In the genomic region with DNA sequence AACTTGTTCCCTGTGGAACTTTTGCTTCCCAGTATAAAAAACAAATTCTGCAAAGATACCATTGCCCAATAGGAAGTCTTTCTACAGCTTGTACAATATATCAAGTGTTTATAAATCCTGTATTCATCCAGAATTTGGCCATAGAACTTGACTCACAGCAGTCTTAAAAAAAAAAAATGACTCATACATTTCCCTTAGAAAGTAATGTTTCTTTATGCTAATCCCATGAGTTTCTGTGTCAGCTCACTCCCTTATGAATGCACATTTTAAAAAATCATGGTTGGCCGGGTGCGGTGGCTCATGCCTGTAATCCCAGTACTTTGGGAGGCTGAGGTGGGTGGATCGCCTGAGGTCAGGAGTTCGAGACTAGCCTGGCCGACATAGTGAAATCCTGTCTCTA, we compare ENCODE assay signal across 11 cellular contexts.
DNase-seq lines count a peak whose midpoint lies in the region; TF ChIP-seq lines count a peak whose summit lies in the region.
"Had no signal": no experiment of that assay in that cellular context is flagged by ENCODE, and none has a peak within 500 bp of the region (broad histone marks: within the 10 kb centered on the region; RNA-seq: fewer than 3 reads in every experiment).

No MANE protein-coding gene starts in this region.

- no peaks in the 10 kb centered on the region for H3K9me3 Mint-ChIP-seq in chondrocyte (ENCODE audit: low read depth)

- H3K9me3 ChIP-seq in muscle layer of duodenum (ENCODE audit: control insufficient read depth in 1 of 2, low read length in 2 of 2) = no peaks in the 10 kb centered on the region
- H3K9me3 ChIP-seq: adrenal gland had no signal

- H3K27me3 Mint-ChIP-seq in chondrocyte (ENCODE audit: low read depth) = no peaks in the 10 kb centered on the region

- H3K4me3 Mint-ChIP-seq in chondrocyte (ENCODE audit: unreplicated experiment) = no peak overlapping the region

- no peaks in the 10 kb centered on the region for H3K27me3 ChIP-seq in muscle layer of duodenum (ENCODE audit: low read depth, low read length)
- H3K27me3 ChIP-seq: adrenal gland had no signal

- peak; percentile 51 for DNase-seq in AG08396 (ENCODE audit: low spot score)
- peak; percentile 95 for DNase-seq in M059J (ENCODE audit: low read depth)
- no peak for DNase-seq in chondrocyte (ENCODE audit: low spot score)
- no peak for DNase-seq in NCI-H2029 (lab: John Stamatoyannopoulos, UW)
- DNase-seq in ACHN = no peak
- no peak for DNase-seq in activated CD4-positive, alpha-beta T cell treated with anti-CD3 and anti-CD28 coated beads, Interleukin-2, amount 50 U/mL, for 48 hours
- no peak for DNase-seq in NCI-H774 (lab: John Stamatoyannopoulos, UW)
- DNase-seq: NCI-H1694 treated with DMSO at 0.1 percent for 48 hours had no signal

- H3K36me3 Mint-ChIP-seq in chondrocyte (ENCODE audit: low read depth) = peaks cover 2% of the 10 kb centered on the region

- peak overlapping the region; percentile 97 for H3K27ac Mint-ChIP-seq in chondrocyte (ENCODE audit: unreplicated experiment)

- H3K4me3 ChIP-seq in muscle layer of duodenum (ENCODE audit: low read depth in 1 of 2, low read length in 2 of 2) = no peak overlapping the region
- H3K4me3 ChIP-seq: adrenal gland had no signal

- TF ChIP-seq CTCF in chondrocyte (IDR thresholded peaks at IDR 0.05) = no peak

- peaks cover 0 to 5% of the 10 kb centered on the region in 2 donors for H3K4me1 ChIP-seq in muscle layer of duodenum (ENCODE audit: control insufficient read depth in 1 of 2, insufficient read depth in 2 of 2, low read length in 2 of 2)

- peaks cover 52% of the 10 kb centered on the region for H3K4me1 Mint-ChIP-seq in chondrocyte (ENCODE audit: low read depth)

- H3K36me3 ChIP-seq in muscle layer of duodenum (ENCODE audit: control insufficient read depth in 1 of 2, insufficient read depth in 2 of 2, low read length in 2 of 2) = peaks cover 0 to 5% of the 10 kb centered on the region in 2 donors
- H3K36me3 ChIP-seq: adrenal gland had no signal

- in situ Hi-C loops in ACHN (cut with HindIII; ENCODE audit: low pct_ligation_motif_present, low pct_unique_long_range_greater_than_20kb, low sequenced_read_pairs) = loop anchor here (25.0 kb wide), 1 partner anchor 140 kb away; no protein-coding TSS in a partner anchor

- peak overlapping the region; percentile 37 for H3K27ac ChIP-seq in muscle layer of duodenum (ENCODE audit: low read length)
- H3K27ac ChIP-seq: VCaP had no signal

Comparison
In these comparisons a context has a peak if more than half of its experiments do, and no peak if none do; other contexts are left out.
1. DNase-seq: peak in AG08396 (single experiment) and M059J (single experiment); none in chondrocyte (single experiment), NCI-H2029 (single experiment), ACHN (single experiment), activated CD4-positive, alpha-beta T cell treated with anti-CD3 and anti-CD28 coated beads, Interleukin-2, amount 50 U/mL, for 48 hours (0 of 2) and NCI-H774 (single experiment).